Comparison of ENCODE assay signal across 11 cellular contexts in genomic region chr4:123832173-123833026, GRCh38.
DNase-seq lines count a peak whose midpoint lies in the region; ATAC-seq and TF ChIP-seq lines count a peak whose summit lies in the region.
"Had no signal": no experiment of that assay in that cellular context is flagged by ENCODE, and none has a peak within 500 bp of the region (broad histone marks: within the 10 kb centered on the region; RNA-seq: fewer than 3 reads in every experiment).

No MANE protein-coding gene starts in this region.

- no peak for ATAC-seq in GM19452 (IDR thresholded peaks at IDR 0.05; ENCODE audit: unreplicated experiment)
- no peak for ATAC-seq in GM21447 (IDR thresholded peaks at IDR 0.05; ENCODE audit: unreplicated experiment)
- ATAC-seq in GM18858 (IDR thresholded peaks at IDR 0.05; ENCODE audit: unreplicated experiment) = no peak
- ATAC-seq: activated naive CD4-positive, alpha-beta T cell treated with anti-CD3 and anti-CD28 coated beads, Interleukin-2, amount 50 U/mL, for 72 hours had no signal

- no peaks in the 10 kb centered on the region for H3K79me2 ChIP-seq in SK-N-SH (ENCODE audit: insufficient read depth)

- peak overlapping the region; percentile 87 to 99 for H3K27ac ChIP-seq in SK-N-SH (ENCODE audit: low read depth in 2 of 2, low read length in 1 of 2)

- H3K4me3 ChIP-seq in SK-N-SH (ENCODE audit: low read depth in 2 of 2, low read length in 1 of 2) = no peak overlapping the region
- no peak overlapping the region for H3K4me3 ChIP-seq in fibroblast of villous mesenchyme (ENCODE audit: low read depth, low read length)

- H3K9me2 ChIP-seq in SK-N-SH = no peaks in the 10 kb centered on the region

- H3K9ac ChIP-seq in SK-N-SH = peak overlapping the region; percentile 54

- peak overlapping the region; percentile 95 for H3K27ac Mint-ChIP-seq in osteocyte (ENCODE audit: unreplicated experiment)
- H3K27ac Mint-ChIP-seq: activated naive CD4-positive, alpha-beta T cell treated with anti-CD3 and anti-CD28 coated beads, Interleukin-2, amount 50 U/mL, for 72 hours had no signal

- peaks cover 39% of the 10 kb centered on the region for H3F3A ChIP-seq in SK-N-SH (replicated peaks; ENCODE audit: insufficient read depth)

- H4K20me1 ChIP-seq in SK-N-SH (ENCODE audit: insufficient read depth) = no peaks in the 10 kb centered on the region

- H3K9me3 Mint-ChIP-seq in osteocyte (ENCODE audit: unreplicated experiment) = no peaks in the 10 kb centered on the region
- H3K9me3 Mint-ChIP-seq: activated naive CD4-positive, alpha-beta T cell treated with anti-CD3 and anti-CD28 coated beads, Interleukin-2, amount 50 U/mL, for 72 hours had no signal

- peaks cover 14 to 40% of the 10 kb centered on the region in 2 experiments for H3K4me1 ChIP-seq in SK-N-SH (ENCODE audit: control insufficient read depth in 1 of 2, insufficient read depth in 2 of 2, low read depth in 1 of 2, low read length in 1 of 2)

- peaks cover 4% of the 10 kb centered on the region for H3K36me3 Mint-ChIP-seq in osteocyte (ENCODE audit: unreplicated experiment)
- H3K36me3 Mint-ChIP-seq: activated naive CD4-positive, alpha-beta T cell treated with anti-CD3 and anti-CD28 coated beads, Interleukin-2, amount 50 U/mL, for 72 hours had no signal

- DNase-seq in AG20443 (ENCODE audit: low spot score) = peak; percentile 84
- DNase-seq in SK-N-SH = no peak
- DNase-seq in fibroblast of villous mesenchyme (ENCODE audit: low read depth) = peak; percentile 98
- DNase-seq in osteocyte (ENCODE audit: extremely low spot score, unreplicated experiment) = no peak
- no peak for DNase-seq in stimulated activated CD4-positive, alpha-beta T cell treated with anti-CD3 and anti-CD28 coated beads, Interleukin-4, amount 100 ng/mL, for 1 hour
- DNase-seq: NCI-H774; stimulated activated CD4-positive, alpha-beta T cell treated with anti-CD3 and anti-CD28 coated beads, Interleukin-2, amount 100 ng/mL, for 24 hours had no signal

- peak; percentile 73 to 95 for TF ChIP-seq EP300 in SK-N-SH (IDR thresholded peaks at IDR 0.05; ENCODE audit: borderline replicate concordance in 1 of 2, low read depth in 1 of 2, low read length in 1 of 2)

- no peaks in the 10 kb centered on the region for H3K36me3 ChIP-seq in SK-N-SH (replicated peaks in 1 of 2; ENCODE audit: control insufficient read depth in 1 of 2, insufficient read depth in 2 of 2, low read length in 1 of 2)

- 2% methylated on average over 6 of the region's 7 CpGs for WGBS in SK-N-SH (ENCODE audit: low lambda C conversion rate)

- peaks cover 53% of the 10 kb centered on the region for H3K4me1 Mint-ChIP-seq in osteocyte (ENCODE audit: unreplicated experiment)

- H3K27me3 ChIP-seq in SK-N-SH (ENCODE audit: insufficient read depth) = no peaks in the 10 kb centered on the region

- peak overlapping the region; percentile 68 for H3K4me2 ChIP-seq in SK-N-SH

- no peaks in the 10 kb centered on the region for H3K27me3 Mint-ChIP-seq in osteocyte (ENCODE audit: unreplicated experiment)

- TF ChIP-seq RAD21 in SK-N-SH (IDR thresholded peaks at IDR 0.05; ENCODE audit: low read length) = no peak

- H3K4me3 Mint-ChIP-seq in osteocyte (ENCODE audit: unreplicated experiment) = peak overlapping the region; percentile 11

- TF ChIP-seq CTCF in SK-N-SH (IDR thresholded peaks at IDR 0.05) (no peak), fibroblast of villous mesenchyme (IDR thresholded peaks at IDR 0.05; ENCODE audit: insufficient read depth, low read depth, low read length) (no peak), osteocyte (IDR thresholded peaks at IDR 0.05) (no peak)

- no peak overlapping the region for H2AFZ ChIP-seq in SK-N-SH (ENCODE audit: low read depth)

- POLR2A ChIA-PET in SK-N-SH (lab: Yijun Ruan, JAX) = interaction anchor here (0.5 kb wide), 1 partner anchor 1043 kb away, joined by 3 read pairs; no protein-coding TSS in a partner anchor

- H3K9me3 ChIP-seq in SK-N-SH = peaks cover 6% of the 10 kb centered on the region; the same call in 1 of the 2 replicates

- CTCF ChIA-PET in SK-N-SH (lab: Yijun Ruan, JAX) = interaction anchor here (0.7 kb wide), 1 partner anchor 1092 kb away, joined by 4 read pairs; no protein-coding TSS in a partner anchor

TF ChIP-seq in SK-N-SH, 30 proteins besides CTCF, POLR2A, EP300 and RAD21 (continues in another document):
- TF ChIP-seq MXI1 (IDR thresholded peaks at IDR 0.05; ENCODE audit: low read depth, low read length) (no peak), CHD2 (IDR thresholded peaks at IDR 0.05; ENCODE audit: low read length, partially characterized antibody) (peak; percentile 36), PBX3 (IDR thresholded peaks at IDR 0.05) (peak; percentile 96), JUND (IDR thresholded peaks at IDR 0.05) (peak; percentile 86), SIN3A (IDR thresholded peaks at IDR 0.05; ENCODE audit: borderline replicate concordance, low read depth, low read length) (peak; percentile 59; the same call in 1 of the 2 replicates), RFX5 (IDR thresholded peaks at IDR 0.05; ENCODE audit: low read length) (no peak), NFIC (IDR thresholded peaks at IDR 0.05; ENCODE audit: borderline replicate concordance) (peak; percentile 90), TEAD4 (IDR thresholded peaks at IDR 0.05; ENCODE audit: borderline replicate concordance, insufficient read depth) (peak; percentile 98), ZBTB33 (IDR thresholded peaks at IDR 0.05; ENCODE audit: borderline replicate concordance, low read depth) (peak; percentile 64; the same call in 1 of the 2 replicates), NRF1 (IDR thresholded peaks at IDR 0.05; ENCODE audit: low read depth, low read length) (no peak), FOXJ3 (CRISPR knock-in tag; IDR thresholded peaks at IDR 0.05) (no peak), REST (IDR thresholded peaks at IDR 0.05; ENCODE audit: low read depth, low read length) (no peak; the same call in none of the 2 replicates), YY1 (IDR thresholded peaks at IDR 0.05; ENCODE audit: low read depth) (no peak), FOXM1 (IDR thresholded peaks at IDR 0.05; ENCODE audit: low read depth) (peak; percentile 96), TCF12 (IDR thresholded peaks at IDR 0.05) (peak; percentile 96), RXRA (IDR thresholded peaks at IDR 0.05; ENCODE audit: borderline replicate concordance, low read depth) (peak; percentile 86), TAF1 (IDR thresholded peaks at IDR 0.05; ENCODE audit: borderline replicate concordance, low read depth, low read length) (peak; percentile 62; the same call in 1 of the 2 replicates), SMC3 (IDR thresholded peaks at IDR 0.05; ENCODE audit: low read depth, low read length) (no peak)

Comparison
In these comparisons a context has a peak if more than half of its experiments do, and no peak if none do; other contexts are left out.
1. DNase-seq: peak in AG20443 (single experiment) and fibroblast of villous mesenchyme (single experiment); none in SK-N-SH (single experiment), osteocyte (single experiment) and stimulated activated CD4-positive, alpha-beta T cell treated with anti-CD3 and anti-CD28 coated beads, Interleukin-4, amount 100 ng/mL, for 1 hour (single experiment).